1 cellular context compared by ENCODE assay signal in the genomic region with DNA sequence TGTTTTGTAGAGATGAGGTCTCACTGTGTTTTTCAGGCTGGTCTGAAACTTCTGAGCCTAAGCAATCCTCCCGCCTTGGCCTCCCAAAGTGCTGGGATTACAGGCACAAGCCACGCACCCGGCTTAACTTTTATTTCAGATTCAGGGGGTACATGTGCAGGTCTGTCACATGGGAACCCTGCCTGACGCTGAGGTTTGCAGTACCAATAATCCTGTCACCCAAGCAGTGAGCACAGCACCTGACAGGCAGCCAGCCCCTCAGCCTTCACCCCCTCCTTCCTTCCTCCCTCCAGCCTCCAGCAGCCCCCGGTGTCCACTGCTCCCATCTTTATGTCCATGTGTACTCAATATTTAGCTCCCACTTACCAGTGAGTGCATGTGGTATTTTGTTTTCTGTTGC.
TF ChIP-seq lines count a peak whose summit lies in the region.

No MANE protein-coding gene starts in this region.

TF ChIP-seq in HepG2, 621 proteins besides CTCF, POLR2A, EP300 and RAD21:
- TF ChIP-seq, protein P1, sequence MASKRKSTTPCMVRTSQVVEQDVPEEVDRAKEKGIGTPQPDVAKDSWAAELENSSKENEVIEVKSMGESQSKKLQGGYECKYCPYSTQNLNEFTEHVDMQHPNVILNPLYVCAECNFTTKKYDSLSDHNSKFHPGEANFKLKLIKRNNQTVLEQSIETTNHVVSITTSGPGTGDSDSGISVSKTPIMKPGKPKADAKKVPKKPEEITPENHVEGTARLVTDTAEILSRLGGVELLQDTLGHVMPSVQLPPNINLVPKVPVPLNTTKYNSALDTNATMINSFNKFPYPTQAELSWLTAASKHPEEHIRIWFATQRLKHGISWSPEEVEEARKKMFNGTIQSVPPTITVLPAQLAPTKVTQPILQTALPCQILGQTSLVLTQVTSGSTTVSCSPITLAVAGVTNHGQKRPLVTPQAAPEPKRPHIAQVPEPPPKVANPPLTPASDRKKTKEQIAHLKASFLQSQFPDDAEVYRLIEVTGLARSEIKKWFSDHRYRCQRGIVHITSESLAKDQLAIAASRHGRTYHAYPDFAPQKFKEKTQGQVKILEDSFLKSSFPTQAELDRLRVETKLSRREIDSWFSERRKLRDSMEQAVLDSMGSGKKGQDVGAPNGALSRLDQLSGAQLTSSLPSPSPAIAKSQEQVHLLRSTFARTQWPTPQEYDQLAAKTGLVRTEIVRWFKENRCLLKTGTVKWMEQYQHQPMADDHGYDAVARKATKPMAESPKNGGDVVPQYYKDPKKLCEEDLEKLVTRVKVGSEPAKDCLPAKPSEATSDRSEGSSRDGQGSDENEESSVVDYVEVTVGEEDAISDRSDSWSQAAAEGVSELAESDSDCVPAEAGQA (IDR thresholded peaks at IDR 0.05; ENCODE audit: low read depth), result no peak
- TF ChIP-seq, protein P1 (CRISPR knock-in tag; IDR thresholded peaks at IDR 0.05; ENCODE audit: borderline replicate concordance), result no peak
- TF ChIP-seq ZNF788 (CRISPR knock-in tag; IDR thresholded peaks at IDR 0.05; ENCODE audit: borderline replicate concordance), result 0 out of 2 replicates have a peak, but pooled peaks have one; percentile 18
